Comparison of ENCODE assay signal across 8 cellular contexts in the genomic region with DNA sequence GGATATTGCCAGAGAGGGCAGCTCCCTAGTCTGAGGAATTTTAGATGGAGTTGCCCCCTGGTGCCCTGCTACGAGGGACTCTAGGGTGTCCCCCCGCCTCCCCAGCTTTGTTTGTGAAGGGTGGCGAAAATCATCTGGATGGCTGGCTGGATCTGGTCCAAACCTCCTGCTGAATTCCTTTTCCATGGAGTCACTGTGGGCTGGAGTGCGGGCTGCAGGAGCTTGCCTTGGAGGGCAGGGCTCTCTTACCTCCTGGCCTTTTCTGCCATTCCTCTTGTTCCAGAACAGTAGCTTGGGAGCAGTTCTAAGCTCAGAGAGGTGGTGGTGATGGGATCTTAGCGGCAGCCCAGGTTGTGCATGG. TPM values are rescaled to one million over a fixed set of nuclear protein-coding genes. Genes with fewer than 3 reads are reported as not detected.
A peak's percentile ranks its signal among the peaks of the same experiment; 100 is the strongest.
DNase-seq lines count a peak whose midpoint lies in the region; ATAC-seq and TF ChIP-seq lines count a peak whose summit lies in the region.
"Had no signal": no experiment of that assay in that cellular context is flagged by ENCODE, and none has a peak within 500 bp of the region (broad histone marks: within the 10 kb centered on the region; RNA-seq: fewer than 3 reads in every experiment).

No MANE protein-coding gene starts in this region.

- peaks cover 4% of the 10 kb centered on the region for H3K27me3 Mint-ChIP-seq in activated CD4-positive, alpha-beta T cell treated with anti-CD3 and anti-CD28 coated beads for 36 hours

- WGBS in lower leg skin, 2 donors: 25% methylated on average over 5 of the region's 5 CpGs

- POLR2A ChIA-PET in activated CD4-positive, alpha-beta T cell treated with anti-CD3 and anti-CD28 coated beads for 36 hours (lab: Charles Lee): no interaction called here

- ATAC-seq in HG02852 (IDR thresholded peaks at IDR 0.05; ENCODE audit: unreplicated experiment): no peak
- no peak for ATAC-seq in activated CD4-positive, alpha-beta T cell treated with anti-CD3 and anti-CD28 coated beads for 36 hours

- H3K27ac Mint-ChIP-seq in activated CD4-positive, alpha-beta T cell treated with anti-CD3 and anti-CD28 coated beads for 36 hours: no peak overlapping the region
- H3K27ac Mint-ChIP-seq: dendritic cell treated with granulocyte-macrophage colony-stimulating factor and Interleukin-4, amounts not matched to agents 40 ng/mL and 50 ng/mL, for 4 days had no signal

- H3K36me3 Mint-ChIP-seq in activated CD4-positive, alpha-beta T cell treated with anti-CD3 and anti-CD28 coated beads for 36 hours (ENCODE audit: low read depth): no peaks in the 10 kb centered on the region

- no peaks in the 10 kb centered on the region for H3K4me1 Mint-ChIP-seq in activated CD4-positive, alpha-beta T cell treated with anti-CD3 and anti-CD28 coated beads for 36 hours

- no peak for TF ChIP-seq CTCF in choroid plexus epithelial cell (conservative IDR thresholded peaks at IDR 0.05; ENCODE audit: low read depth, low read length)
- TF ChIP-seq CTCF in lower leg skin (IDR thresholded peaks at IDR 0.05): no peak

- H3K4me3 ChIP-seq in choroid plexus epithelial cell (ENCODE audit: low read depth, low read length): peak overlapping the region; percentile 58
- H3K4me3 ChIP-seq in lower leg skin (ENCODE audit: low read depth, poor library complexity, severe bottlenecking): no peak overlapping the region

- H3K9me3 Mint-ChIP-seq in activated CD4-positive, alpha-beta T cell treated with anti-CD3 and anti-CD28 coated beads for 36 hours (ENCODE audit: low read depth): no peaks in the 10 kb centered on the region
- H3K9me3 Mint-ChIP-seq: dendritic cell treated with granulocyte-macrophage colony-stimulating factor and Interleukin-4, amounts not matched to agents 40 ng/mL and 50 ng/mL, for 4 days had no signal

- intact Hi-C loops in lower leg skin (cut with DNase I; ENCODE audit: low total_unique reads): no loop called here
- intact Hi-C loops in activated CD4-positive, alpha-beta T cell treated with anti-CD3 and anti-CD28 coated beads for 36 hours (cut with DNase I, micrococcal nuclease): no loop called here

- DNase-seq in M059J (ENCODE audit: low read depth): peak; percentile 96
- DNase-seq in choroid plexus epithelial cell (ENCODE audit: low read depth): peak; percentile 89
- peak; percentile 70 to 93 for DNase-seq in lower leg skin (ENCODE audit: low spot score in 2 of 2)
- peak; percentile 82 for DNase-seq in ureter (ENCODE audit: low spot score)
- no peak for DNase-seq in NCI-H146 treated with DMSO at 0.1 percent for 48 hours (lab: John Stamatoyannopoulos, UW; ENCODE audit: unreplicated experiment)
- no peak for DNase-seq in activated CD4-positive, alpha-beta T cell treated with anti-CD3 and anti-CD28 coated beads for 36 hours

- H3K4me3 Mint-ChIP-seq in activated CD4-positive, alpha-beta T cell treated with anti-CD3 and anti-CD28 coated beads for 36 hours: no peak overlapping the region
- H3K4me3 Mint-ChIP-seq: dendritic cell treated with granulocyte-macrophage colony-stimulating factor and Interleukin-4, amounts not matched to agents 40 ng/mL and 50 ng/mL, for 4 days had no signal

- no peak for TF ChIP-seq POLR2A in lower leg skin (IDR thresholded peaks at IDR 0.05)

- CTCF ChIA-PET in activated CD4-positive, alpha-beta T cell treated with anti-CD3 and anti-CD28 coated beads for 36 hours (lab: Charles Lee): interaction anchor here (0.6 to 1.6 kb wide), 3 partner anchors 14 to 604 kb away, joined by 4 to 5 read pairs (median 5); no protein-coding TSS in a partner anchor

RNA-seq across cellular contexts. Expression of a gene that starts 2.1 kb away (rescaled TPM):
- total RNA-seq in M059J (2014; rRNA removed; shearing (Covaris generic)): 3.1 and 5.6 TPM in 2 replicates
- total RNA-seq in lower leg skin (1 to 10 TPM; 3.8 to 8.5 (median 4.2) TPM), ureter (73.9 TPM)
- total RNA-seq in activated CD4-positive, alpha-beta T cell treated with anti-CD3 and anti-CD28 coated beads for 36 hours: under 1 TPM; 0.11 to 0.14 TPM

RNA-seq across cellular contexts. Expression of a gene that starts 18.5 kb away (rescaled TPM):
- 0.25 and 0.34 TPM in 2 replicates for total RNA-seq in M059J (2014; rRNA removed; shearing (Covaris generic))
- under 1 TPM in 1 of 4 donors, not detected in 3; 0.10 TPM for total RNA-seq in lower leg skin
- 2.6 TPM for total RNA-seq in ureter
- under 1 TPM; 0.30 to 0.32 TPM for total RNA-seq in activated CD4-positive, alpha-beta T cell treated with anti-CD3 and anti-CD28 coated beads for 36 hours

RNA-seq across cellular contexts. Expression of a gene that starts 58.3 kb away (rescaled TPM):
- total RNA-seq in M059J (2014; rRNA removed; shearing (Covaris generic)): 38.8 and 39.3 TPM in 2 replicates
- total RNA-seq in lower leg skin (10 to 100 TPM; 27.6 to 38.6 (median 35.9) TPM), ureter (44.6 TPM)
- total RNA-seq in activated CD4-positive, alpha-beta T cell treated with anti-CD3 and anti-CD28 coated beads for 36 hours: 10 to 100 TPM; 59.9 to 61.8 TPM

Comparison
In these comparisons a context has a peak if more than half of its experiments do, and no peak if none do; other contexts are left out.
1. DNase-seq: peak in M059J (single experiment), choroid plexus epithelial cell (single experiment), lower leg skin (2 of 2) and ureter (single experiment); none in NCI-H146 treated with DMSO at 0.1 percent for 48 hours (single experiment) and activated CD4-positive, alpha-beta T cell treated with anti-CD3 and anti-CD28 coated beads for 36 hours (single experiment).